In genomic region chr17:72603346-72604242, GRCh38 we compare ENCODE assay signal across 12 cellular contexts.
DNase-seq lines count a peak whose midpoint lies in the region; ATAC-seq and TF ChIP-seq lines count a peak whose summit lies in the region.
"Had no signal": no experiment of that assay in that cellular context is flagged by ENCODE, and none has a peak within 500 bp of the region (broad histone marks: within the 10 kb centered on the region; RNA-seq: fewer than 3 reads in every experiment).

No MANE protein-coding gene starts in this region.

- no peak overlapping the region for H3K4me3 ChIP-seq in AG04450 (ENCODE audit: low read depth, low read length)
- no peak overlapping the region for H3K4me3 ChIP-seq in HEK293 (ENCODE audit: low read depth, low read length)
- peak overlapping the region; percentile 26; the same call in 1 of the 2 replicates for H3K4me3 ChIP-seq in iPS-20b (ENCODE audit: low read length)
- H3K4me3 ChIP-seq: prostate gland had no signal

- H3K27ac ChIP-seq in AG04450 (ENCODE audit: low read depth, low read length) (peak overlapping the region; percentile 62), HEK293 (ENCODE audit: extremely low read depth, low read depth, low read length) (no peak overlapping the region), iPS-20b (ENCODE audit: low read length) (no peak overlapping the region)
- H3K27ac ChIP-seq: prostate gland had no signal

- H3K36me3 ChIP-seq in HEK293 (ENCODE audit: control insufficient read depth in 2 of 2, insufficient read depth in 1 of 2, low read length in 2 of 2) (no peaks in the 10 kb centered on the region), iPS-20b (ENCODE audit: insufficient read depth, low read depth, low read length) (no peaks in the 10 kb centered on the region)
- H3K36me3 ChIP-seq: prostate gland had no signal

- H3K27me3 ChIP-seq in AG04450 (ENCODE audit: control insufficient read depth, insufficient read depth, low read length) (no peaks in the 10 kb centered on the region), iPS-20b (ENCODE audit: insufficient read depth, low read length) (no peaks in the 10 kb centered on the region; the same call in 1 of the 2 replicates)

- H3K9me3 ChIP-seq in AG04450 (ENCODE audit: control insufficient read depth, insufficient read depth, low read length), result peaks cover 2% of the 10 kb centered on the region; the same call in 1 of the 2 replicates
- no peaks in the 10 kb centered on the region for H3K9me3 ChIP-seq in HEK293 (ENCODE audit: control insufficient read depth, insufficient read depth, low read depth, low read length)
- peaks cover 5% of the 10 kb centered on the region; the same call in 1 of the 2 replicates for H3K9me3 ChIP-seq in iPS-20b (ENCODE audit: insufficient read depth, low read depth, low read length)
- H3K9me3 ChIP-seq: prostate gland had no signal

- TF ChIP-seq CTCF in AG04450 (IDR thresholded peaks at IDR 0.05; ENCODE audit: low read depth, low read length) (no peak), HEK293 (tag by site-specific recombination; IDR thresholded peaks at IDR 0.05) (no peak)

- no peaks in the 10 kb centered on the region for H3K4me1 ChIP-seq in HEK293 (ENCODE audit: control insufficient read depth, insufficient read depth, low read length)
- peaks cover 10% of the 10 kb centered on the region for H3K4me1 ChIP-seq in iPS-20b (ENCODE audit: insufficient read depth, low read length)
- H3K4me1 ChIP-seq: prostate gland had no signal

- no peak overlapping the region for H3K9ac ChIP-seq in iPS-20b (ENCODE audit: low read depth, low read length)

- DNase-seq in AG04450 (ENCODE audit: low read depth, low spot score) (peak; percentile 46), SKM-1 treated with dmso at 0.1 percent for 144 hours (lab: John Stamatoyannopoulos, UW; ENCODE audit: unreplicated experiment) (peak; percentile 28), retina (no peak)
- DNase-seq: activated CD4-positive, alpha-beta T cell treated with anti-CD3 and anti-CD28 coated beads for 36 hours; NCI-H1417 treated with DMSO at 0.1 percent for 48 hours had no signal

- CTCF ChIA-PET in AG04450 (lab: Charles Lee), result interaction anchor here (0.8 to 2.4 kb wide), 7 partner anchors 8 to 588 kb away, joined by 3 to 9 read pairs (median 6); no protein-coding TSS in a partner anchor
- CTCF ChIA-PET in HEK293 (lab: Yijun Ruan, JAX), result interaction anchor here (0.6 to 1.7 kb wide), 4 partner anchors 14 to 1354 kb away, joined by 3 to 5 read pairs (median 4); no protein-coding TSS in a partner anchor

- no peak for ATAC-seq in GM21528 (IDR thresholded peaks at IDR 0.05; ENCODE audit: low FRiP score, unreplicated experiment)
- ATAC-seq in GM19397 (IDR thresholded peaks at IDR 0.05; ENCODE audit: unreplicated experiment), result no peak
- ATAC-seq in HG02973 (IDR thresholded peaks at IDR 0.05; ENCODE audit: unreplicated experiment), result no peak
- ATAC-seq: activated naive CD4-positive, alpha-beta T cell treated with anti-CD3 and anti-CD28 coated beads, Interleukin-2, amount 50 U/mL, for 72 hours had no signal

- POLR2A ChIA-PET in AG04450 (lab: Yijun Ruan, JAX) (interaction anchor here (2.8 kb wide), 1 partner anchor 12 kb away, joined by 49 read pairs; no protein-coding TSS in a partner anchor), HEK293 (lab: Yijun Ruan, JAX) (interaction anchor here (0.6 to 5.2 kb wide), 2 partner anchors 12 to 352 kb away, joined by 3 to 33 read pairs; no protein-coding TSS in a partner anchor)

TF ChIP-seq in HEK293, 187 proteins besides CTCF, POLR2A, EP300 and RAD21:
- TF ChIP-seq, protein P1, sequence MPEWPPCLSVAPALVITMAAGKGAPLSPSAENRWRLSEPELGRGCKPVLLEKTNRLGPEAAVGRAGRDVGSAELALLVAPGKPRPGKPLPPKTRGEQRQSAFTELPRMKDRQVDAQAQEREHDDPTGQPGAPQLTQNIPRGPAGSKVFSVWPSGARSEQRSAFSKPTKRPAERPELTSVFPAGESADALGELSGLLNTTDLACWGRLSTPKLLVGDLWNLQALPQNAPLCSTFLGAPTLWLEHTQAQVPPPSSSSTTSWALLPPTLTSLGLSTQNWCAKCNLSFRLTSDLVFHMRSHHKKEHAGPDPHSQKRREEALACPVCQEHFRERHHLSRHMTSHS (tag by site-specific recombination; IDR thresholded peaks at IDR 0.05), result no peak
- TF ChIP-seq ZBTB7A (tag by site-specific recombination; IDR thresholded peaks at IDR 0.05; ENCODE audit: low read depth) (no peak), ZNF768 (tag by site-specific recombination; IDR thresholded peaks at IDR 0.05) (peak; percentile 82), ZFP69B (tag by site-specific recombination; IDR thresholded peaks at IDR 0.05) (no peak), GFI1B (tag by site-specific recombination; IDR thresholded peaks at IDR 0.05) (no peak)
